Comparison of ENCODE assay signal across 21 cellular contexts in the genomic region with DNA sequence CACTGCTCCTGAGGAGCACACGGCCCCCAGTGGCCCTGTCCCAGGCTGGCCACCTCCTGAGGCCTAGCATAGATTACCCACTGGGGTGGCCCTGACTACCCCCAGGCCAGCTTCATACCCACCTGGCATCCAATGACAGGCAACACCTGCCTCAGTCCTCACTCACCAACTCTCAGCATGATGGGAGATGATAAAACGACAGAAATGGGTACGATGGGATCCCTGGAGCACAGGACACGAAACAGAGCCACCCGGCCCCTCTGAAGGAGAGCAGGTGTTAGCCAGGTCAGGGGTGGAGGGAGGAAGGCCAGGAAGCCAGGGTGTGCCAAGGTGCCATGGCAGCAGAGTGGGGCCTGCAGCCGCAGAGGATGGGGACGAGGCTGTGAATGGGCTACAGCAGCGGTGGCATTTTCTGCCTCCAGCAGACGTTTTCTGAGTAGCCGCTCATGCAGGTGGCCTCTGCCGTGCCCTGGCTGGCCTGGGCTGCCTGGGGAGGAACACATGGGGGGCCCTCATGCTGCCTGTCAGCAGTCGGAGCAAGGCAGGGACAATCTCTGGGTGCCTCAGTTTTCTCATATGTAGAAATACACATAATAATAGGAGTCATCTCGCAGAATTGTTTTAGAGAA. TPM values are rescaled to one million over a fixed set of nuclear protein-coding genes. Genes with fewer than 3 reads are reported as not detected.
DNase-seq lines count a peak whose midpoint lies in the region; ATAC-seq, FAIRE-seq and TF ChIP-seq lines count a peak whose summit lies in the region.
"Had no signal": no experiment of that assay in that cellular context is flagged by ENCODE, and none has a peak within 500 bp of the region (broad histone marks: within the 10 kb centered on the region; RNA-seq: fewer than 3 reads in every experiment).

No MANE protein-coding gene starts in this region.

- H3K4me3 Mint-ChIP-seq in GM23338 (no peak overlapping the region), H9 (no peak overlapping the region)
- H3K4me3 Mint-ChIP-seq: CD4-positive, alpha-beta T cell; IgD-negative memory B cell had no signal

- no peak overlapping the region for H3T11ph ChIP-seq in H9 (ENCODE audit: low read length)

- H3K9me3 ChIP-seq in H9 (ENCODE audit: control insufficient read depth, low read depth, low read length) (no peaks in the 10 kb centered on the region), kidney (ENCODE audit: control insufficient read depth in 1 of 2, low read length in 2 of 2) (no peaks in the 10 kb centered on the region)
- H3K9me3 ChIP-seq: BLaER1, SJSA1 had no signal

- POLR2A ChIA-PET in HEK293T (lab: Yijun Ruan, JAX): no interaction called here

- H4K20me1 ChIP-seq in GM23338 (replicated peaks; ENCODE audit: insufficient read depth) (no peaks in the 10 kb centered on the region), H9 (ENCODE audit: control insufficient read depth, insufficient read depth, insufficient read length) (no peaks in the 10 kb centered on the region)

- H3K79me2 ChIP-seq in GM23338 (replicated peaks; ENCODE audit: insufficient read depth) (no peaks in the 10 kb centered on the region), H9 (ENCODE audit: insufficient read depth, low read length) (no peaks in the 10 kb centered on the region)

- no peak for ATAC-seq in GM23338
- ATAC-seq: Right ventricle myocardium inferior had no signal

- H3K56ac ChIP-seq in H9 (ENCODE audit: insufficient read length, low read depth, low read length): no peak overlapping the region

- WGBS in H9 (ENCODE audit: extremely low coverage, insufficient read length, low lambda C conversion rate): no CpG with 5 or more reads among the region's 13 CpGs

- H3K9ac ChIP-seq in H9 (ENCODE audit: extremely low read depth, insufficient read length, low read length) (no peak overlapping the region), kidney (ENCODE audit: low read length in 2 of 2) (no peak overlapping the region)
- H3K9ac ChIP-seq: GM23248 had no signal

- H2BK12ac ChIP-seq in H9 (ENCODE audit: insufficient read length, low read depth, low read length): no peak overlapping the region

- H3K4me1 ChIP-seq in GM23338 (ENCODE audit: insufficient read depth) (no peaks in the 10 kb centered on the region; the same call in 1 of the 2 replicates), H9 (ENCODE audit: insufficient read depth, low read length) (no peaks in the 10 kb centered on the region), kidney (ENCODE audit: control insufficient read depth in 1 of 2, insufficient read depth in 1 of 2, low read depth in 1 of 2, low read length in 2 of 2) (no peaks in the 10 kb centered on the region)

- no peak overlapping the region for H3K14ac ChIP-seq in H9 (ENCODE audit: insufficient read depth, low read length)

- H3K27ac Mint-ChIP-seq in GM23338 (no peak overlapping the region), H9 (no peak overlapping the region)
- H3K27ac Mint-ChIP-seq: CD4-positive, alpha-beta T cell; IgD-negative memory B cell had no signal

- H3K36me3 ChIP-seq in GM23338 (ENCODE audit: insufficient read depth) (no peaks in the 10 kb centered on the region), kidney (ENCODE audit: control insufficient read depth in 1 of 2, insufficient read depth in 2 of 2, low read length in 2 of 2) (no peaks in the 10 kb centered on the region), brain microvascular endothelial cell (replicated peaks) (no peaks in the 10 kb centered on the region)
- H3K36me3 ChIP-seq: BLaER1, SJSA1 had no signal

- H3K4me1 Mint-ChIP-seq in GM23338 (peaks cover 23% of the 10 kb centered on the region), H9 (peaks cover 22 to 36% of the 10 kb centered on the region in 2 experiments)
- H3K4me1 Mint-ChIP-seq: IgD-negative memory B cell had no signal

- H3K4ac ChIP-seq in H9 (ENCODE audit: low read depth, low read length): no peak overlapping the region

- H3K27me3 Mint-ChIP-seq in GM23338 (ENCODE audit: insufficient read depth, low read depth, poor library complexity) (peaks cover 9% of the 10 kb centered on the region), H9 (ENCODE audit: low read depth) (peaks cover 11% of the 10 kb centered on the region)

- no peak overlapping the region for H3K4me3 ChIP-seq in GM23338
- no peak overlapping the region for H3K4me3 ChIP-seq in kidney (ENCODE audit: low read length in 2 of 2)
- no peak overlapping the region for H3K4me3 ChIP-seq in brain microvascular endothelial cell (ENCODE audit: low read depth, low read length)
- H3K4me3 ChIP-seq: BLaER1, GM23248, SJSA1 had no signal

- TF ChIP-seq CTCF in GM23338 (conservative IDR thresholded peaks at IDR 0.05; ENCODE audit: low read depth in 2 of 2) (no peak), H9 (conservative IDR thresholded peaks at IDR 0.05) (no peak), kidney (IDR thresholded peaks at IDR 0.05; ENCODE audit: borderline replicate concordance, extremely low read depth, insufficient read depth) (no peak), brain microvascular endothelial cell (IDR thresholded peaks at IDR 0.05; ENCODE audit: low read depth, low read length, missing control alignments) (no peak)

- no peaks in the 10 kb centered on the region; the same call in 2 of the 3 replicates for H3K36me3 Mint-ChIP-seq in GM23338 (ENCODE audit: low read depth)
- peaks cover 3 to 13% (median 6%) of the 10 kb centered on the region in 3 experiments; a peak in 6 of 7 replicates for H3K36me3 Mint-ChIP-seq in H9 (ENCODE audit: insufficient read depth in 1 of 3, low read depth in 3 of 3)

- H3K18ac ChIP-seq in H9 (ENCODE audit: insufficient read length, low read depth, low read length): no peak overlapping the region

- H3K4me2 ChIP-seq in GM23338 (no peak overlapping the region), H9 (ENCODE audit: insufficient read depth, insufficient read length, low read length) (no peak overlapping the region)

- no peaks in the 10 kb centered on the region for H3K23me2 ChIP-seq in H9 (ENCODE audit: insufficient read length, low read depth, low read length, poor library complexity, severe bottlenecking)

- no peak overlapping the region for H3K23ac ChIP-seq in H9 (ENCODE audit: insufficient read length, low read depth, low read length)

- H2BK120ac ChIP-seq in H9 (ENCODE audit: low read depth, low read length, poor library complexity, severe bottlenecking): no peak overlapping the region

- intact Hi-C loops in kidney (cut with DNase I) (no loop called here), posterior vena cava (cut with DNase I) (no loop called here)

- H2BK15ac ChIP-seq in H9 (ENCODE audit: low read depth, low read length): no peak overlapping the region

- H4K5ac ChIP-seq in H9 (ENCODE audit: insufficient read length, low read depth, low read length): no peak overlapping the region

- H4K8ac ChIP-seq in H9 (replicated peaks; ENCODE audit: insufficient read length, low read depth, low read length): no peak overlapping the region

- H4K91ac ChIP-seq in H9 (ENCODE audit: insufficient read length, low read depth, low read length): no peak overlapping the region

- H2AFZ ChIP-seq in GM23338 (0 out of 2 replicates have a peak overlapping the region, but pooled peaks have one; percentile 91), H9 (ENCODE audit: low read length) (no peak overlapping the region)
- H2AFZ ChIP-seq: GM23248 had no signal

- no peaks in the 10 kb centered on the region for H3K9me2 ChIP-seq in GM23338 (ENCODE audit: insufficient read depth)

- in situ Hi-C loops in brain microvascular endothelial cell (cut with HindIII; ENCODE audit: low pct_ligation_motif_present, low sequenced_read_pairs): no loop called here

- H3K9me3 Mint-ChIP-seq in GM23338 (peaks cover 11% of the 10 kb centered on the region), H9 (peaks cover 12 to 14% of the 10 kb centered on the region in 2 experiments)
- H3K9me3 Mint-ChIP-seq: CD4-positive, alpha-beta T cell had no signal

- no peaks in the 10 kb centered on the region for H3K79me1 ChIP-seq in H9 (ENCODE audit: insufficient read depth, low read depth, low read length, poor library complexity, severe bottlenecking)

- CTCF ChIA-PET in HEK293T (lab: Yijun Ruan, JAX): interaction anchor here (1.7 kb wide), 1 partner anchor 13 kb away, joined by 5 read pairs; no protein-coding TSS in a partner anchor

- H2BK5ac ChIP-seq in H9 (ENCODE audit: insufficient read length, low read length): no peak overlapping the region

- H3K27ac ChIP-seq in GM23338 (ENCODE audit: low read depth): no peak overlapping the region
- no peak overlapping the region for H3K27ac ChIP-seq in H9 (ENCODE audit: insufficient read length, low read depth, low read length)
- H3K27ac ChIP-seq in kidney (ENCODE audit: low read depth in 2 of 2, low read length in 2 of 2): no peak overlapping the region
- H3K27ac ChIP-seq in brain microvascular endothelial cell: no peak overlapping the region
- H3K27ac ChIP-seq: BLaER1, GM23248, SJSA1 had no signal

- H3K27me3 ChIP-seq in GM23338 (ENCODE audit: insufficient read depth) (no peaks in the 10 kb centered on the region), H9 (ENCODE audit: insufficient read depth, low read length) (no peaks in the 10 kb centered on the region), brain microvascular endothelial cell (replicated peaks) (peaks cover 10% of the 10 kb centered on the region)

- DNase-seq in GM23338 (ENCODE audit: low spot score) (no peak), H9 (peak; percentile 19), kidney (peak; percentile 43), posterior vena cava (ENCODE audit: low spot score) (peak; percentile 55), HEK293T (ENCODE audit: extremely low spot score) (no peak), brain microvascular endothelial cell (no peak)
- no peak for DNase-seq in effector CD4-positive, alpha-beta T cell
- DNase-seq: CD4-positive, alpha-beta T cell; COR-L47; DMS 273 treated with DMSO at 0.1 percent for 48 hours; DMS79 treated with DMSO at 0.1 percent for 48 hours; GM23248; NCI-H1105 treated with DMSO at 0.1 percent for 48 hours; NCI-H1694 treated with DMSO at 0.1 percent for 48 hours; NCI-H446; NCI-H526; OCI-M1 had no signal

- no peak overlapping the region for H2BK20ac ChIP-seq in H9 (ENCODE audit: low read depth, low read length, poor library complexity, severe bottlenecking)

- H3F3A ChIP-seq in GM23338 (replicated peaks; ENCODE audit: low read depth): 0 out of 2 replicates have a peak, but pooled peaks cover 2% of the 10 kb centered on the region

- H2AK5ac ChIP-seq in H9 (ENCODE audit: insufficient read length, low read length): no peak overlapping the region

- FAIRE-seq in kidney (lab: Jason Lieb, UNC): no peak

TF ChIP-seq in GM23338, 12 proteins besides CTCF, POLR2A, EP300 and RAD21 (continues in another document):
- TF ChIP-seq ZNF114 (CRISPR knock-in tag; IDR thresholded peaks at IDR 0.05): no peak
- TF ChIP-seq JUNB (IDR thresholded peaks at IDR 0.05; ENCODE audit: unreplicated experiment): no peak

TF ChIP-seq in HEK293T, 16 proteins besides CTCF, POLR2A, EP300 and RAD21 (continues in another document):
- no peak for TF ChIP-seq NFRKB (IDR thresholded peaks at IDR 0.05)
- TF ChIP-seq ARNT (IDR thresholded peaks at IDR 0.05): no peak
- TF ChIP-seq FOXA1 (IDR thresholded peaks at IDR 0.05): no peak
- TF ChIP-seq TARDBP (IDR thresholded peaks at IDR 0.05): no peak

RNA-seq across cellular contexts. Expression of a gene that starts 50.2 kb away (rescaled TPM):
- 1.2 TPM in 1 of 2 replicates, not detected in the other for total RNA-seq in GM23338 (2014; rRNA removed; shearing (Covaris generic))
- not detected in 2 replicates for polyA plus RNA-seq in GM23338 (2016; fragmentation: Nextera tagmentation; extraction: Ambion mirVana)
- total RNA-seq in H9 (2021): not detected in 2 replicates
- total RNA-seq in kidney: not detected
- not detected for polyA plus RNA-seq in kidney (ENCODE audit: insufficient read depth, low read depth, low replicate concordance)
- total RNA-seq in posterior vena cava: not detected
- total RNA-seq: CD4-positive, alpha-beta T cell; GM23248; Right ventricle myocardium inferior; SJSA1 had no signal
- polyA plus RNA-seq: GM23248, IgD-negative memory B cell had no signal

Comparison
In these comparisons a context has a peak if more than half of its experiments do, and no peak if none do; other contexts are left out.
1. DNase-seq: peak in H9 (single experiment), kidney (single experiment) and posterior vena cava (single experiment); none in GM23338 (single experiment), HEK293T (single experiment), effector CD4-positive, alpha-beta T cell (single experiment) and brain microvascular endothelial cell (single experiment).